ENCODE assay signal across 18 cellular contexts in genomic region chr6:46949662-46950280, GRCh38. TPM values are rescaled to one million over a fixed set of nuclear protein-coding genes. Genes with fewer than 3 reads are reported as not detected.
DNase-seq lines count a peak whose midpoint lies in the region; ATAC-seq and TF ChIP-seq lines count a peak whose summit lies in the region.
"Had no signal": no experiment of that assay in that cellular context is flagged by ENCODE, and none has a peak within 500 bp of the region (broad histone marks: within the 10 kb centered on the region; RNA-seq: fewer than 3 reads in every experiment).

No MANE protein-coding gene starts in this region.

- H3K9me3 ChIP-seq in heart left ventricle (no peaks in the 10 kb centered on the region), suprapubic skin (no peaks in the 10 kb centered on the region)

- DNase-seq in RPMI7951 (ENCODE audit: low read depth) = peak; percentile 18
- DNase-seq in heart left ventricle = peak; percentile 74 to 90 (median 83)
- DNase-seq in mucosa of gallbladder (ENCODE audit: low spot score) = peak; percentile 16
- DNase-seq in suprapubic skin (ENCODE audit: low spot score in 2 of 2) = peak in 1 of 2 donors; percentile 70
- DNase-seq in NCI-H524 treated with DMSO at 0.1 percent for 48 hours (lab: John Stamatoyannopoulos, UW) = no peak
- DNase-seq in NCI-H2196 treated with DMSO at 0.1 percent for 48 hours (lab: John Stamatoyannopoulos, UW; ENCODE audit: unreplicated experiment) = no peak
- DNase-seq in H4 (ENCODE audit: low spot score) = no peak
- DNase-seq: activated effector memory CD4-positive, alpha-beta T cell treated with anti-CD3 and anti-CD28 coated beads, Interleukin-2, amount 50 U/mL, for 16 hours; anterior cingulate cortex; H9; MV-4-11; NCI-H2107; T-helper 1 cell had no signal

- H3K27ac ChIP-seq in heart left ventricle (peak overlapping the region; percentile 61 to 90 (median 83)), suprapubic skin (peak overlapping the region; percentile 67)
- H3K27ac ChIP-seq: epithelial cell of prostate, RWPE1 had no signal

- WGBS in heart left ventricle, 4 donors = 55 to 67% (median 60%) methylated on average over 7 of the region's 7 CpGs
- WGBS in suprapubic skin = 79% methylated on average over 7 of the region's 7 CpGs

- no peaks in the 10 kb centered on the region for H3K27me3 ChIP-seq in heart left ventricle
- no peaks in the 10 kb centered on the region for H3K27me3 ChIP-seq in suprapubic skin

- intact Hi-C loops in heart left ventricle (cut with DNase I) = loop anchor here in 4 of 10 donors (2.0 to 10.0 kb wide), 7 partner anchors 15 to 47 kb away; partner anchors contain the start of gene ADGRF5 (in 1 of the 4)

- TF ChIP-seq CTCF in heart left ventricle (IDR thresholded peaks at IDR 0.05) (no peak), suprapubic skin (IDR thresholded peaks at IDR 0.05) (no peak)

- no peak for TF ChIP-seq EP300 in suprapubic skin (IDR thresholded peaks at IDR 0.05)

- H3K4me3 ChIP-seq in heart left ventricle (peak overlapping the region in 2 of 12 donors; percentile 17 to 21), suprapubic skin (no peak overlapping the region)

- H3K36me3 ChIP-seq in heart left ventricle (no peaks in the 10 kb centered on the region), suprapubic skin (no peaks in the 10 kb centered on the region)

- H3K4me1 ChIP-seq in heart left ventricle (peaks cover 0 to 61% (median 29%) of the 10 kb centered on the region in 12 donors), suprapubic skin (no peaks in the 10 kb centered on the region)

- ATAC-seq in heart left ventricle (peak; percentile 79 to 86 (median 82)), HG03378 (IDR thresholded peaks at IDR 0.05; ENCODE audit: unreplicated experiment) (no peak)
- ATAC-seq: WTC11 had no signal

- TF ChIP-seq POLR2A in heart left ventricle (IDR thresholded peaks at IDR 0.05) (no peak), suprapubic skin (IDR thresholded peaks at IDR 0.05) (no peak)

RNA-seq across cellular contexts. Expression of gene ADGRF5, which starts 28.0 kb away (rescaled TPM):
- total RNA-seq in RPMI7951 (2014; rRNA removed; shearing (Covaris generic)) = 0.12 and 0.20 TPM in 2 replicates
- total RNA-seq in heart left ventricle (10 to 100 TPM; 27.3 to 89.6 (median 47.6) TPM), mucosa of gallbladder (10.1 TPM), suprapubic skin (10 to 100 TPM in 2 of 4 donors, 1 to 10 TPM in 2; 4.4 to 13.0 (median 8.4) TPM)
- 10 to 100 TPM; 24.5 to 36.2 TPM for polyA plus RNA-seq in heart left ventricle
- total RNA-seq in H4 (2014; rRNA removed; shearing (Covaris generic)) = not detected in 2 replicates
- total RNA-seq: activated CD8-positive, alpha-beta memory T cell treated with anti-CD3 and anti-CD28 coated beads for 36 hours; H9 had no signal

Comparison
In these comparisons a context has a peak if more than half of its experiments do, and no peak if none do; other contexts are left out.
1. DNase-seq: peak in RPMI7951 (single experiment), heart left ventricle (5 of 5) and mucosa of gallbladder (single experiment); none in NCI-H524 treated with DMSO at 0.1 percent for 48 hours (single experiment), NCI-H2196 treated with DMSO at 0.1 percent for 48 hours (single experiment) and H4 (single experiment).